Comparison of ENCODE assay signal across 8 cellular contexts in the genomic region with DNA sequence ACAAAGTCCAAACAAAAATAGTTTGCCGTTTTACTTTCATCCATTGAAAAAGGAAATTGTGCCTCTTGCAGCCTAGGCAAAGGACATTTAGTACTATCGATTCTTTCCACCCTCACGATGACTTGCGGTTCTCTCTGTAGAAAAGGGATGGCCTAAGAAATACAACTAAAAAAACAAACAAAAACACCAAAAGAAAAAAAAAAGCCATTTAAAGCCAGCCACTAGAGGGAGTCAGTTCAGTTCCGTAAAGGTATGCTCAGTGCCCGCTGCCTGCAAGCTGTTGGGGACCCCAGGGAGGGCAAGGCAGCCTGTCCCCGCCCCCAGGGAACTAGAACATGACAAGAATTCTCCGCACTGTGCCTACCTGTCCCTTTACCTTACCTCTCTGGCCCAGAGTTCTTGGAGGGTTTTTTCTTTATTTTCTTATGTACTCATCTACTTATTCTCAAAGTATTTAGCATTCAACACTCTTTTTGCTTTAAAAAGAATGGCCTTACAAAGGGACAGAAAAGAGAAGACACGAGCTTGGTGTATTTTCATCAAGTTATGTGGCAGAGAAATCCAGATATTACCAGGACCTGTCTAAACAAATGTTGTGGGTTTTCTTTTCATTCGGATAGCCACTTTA. TPM values are rescaled to one million over a fixed set of nuclear protein-coding genes. Genes with fewer than 3 reads are reported as not detected.
DNase-seq lines count a peak whose midpoint lies in the region; ATAC-seq and TF ChIP-seq lines count a peak whose summit lies in the region.

No MANE protein-coding gene starts in this region.

- H3K9me3 ChIP-seq in HEK293 (ENCODE audit: control insufficient read depth, insufficient read depth, low read depth, low read length) (no peaks in the 10 kb centered on the region), PC-9 (ENCODE audit: insufficient read depth, low read depth) (no peaks in the 10 kb centered on the region), right cardiac atrium (ENCODE audit: control insufficient read depth, low read length) (no peaks in the 10 kb centered on the region)

- no peaks in the 10 kb centered on the region; the same call in 1 of the 2 replicates for H3F3A ChIP-seq in PC-9 (ENCODE audit: insufficient read depth, low read depth)

- H3K27ac ChIP-seq in HEK293 (ENCODE audit: extremely low read depth, low read depth, low read length): no peak overlapping the region
- H3K27ac ChIP-seq in PC-9: peak overlapping the region; percentile 87
- no peak overlapping the region for H3K27ac ChIP-seq in right cardiac atrium (ENCODE audit: low read length)

- no TSS peak for BruUV-seq in PC-9 (replicated peaks; lab: Mats Ljungman, UMichigan)

- H3K4me3 ChIP-seq in HEK293 (ENCODE audit: low read depth, low read length): no peak overlapping the region
- H3K4me3 ChIP-seq in PC-9: peak overlapping the region; percentile 37; the same call in 1 of the 2 replicates
- no peak overlapping the region for H3K4me3 ChIP-seq in right cardiac atrium (ENCODE audit: low read length)

- ATAC-seq in right cardiac atrium: peak; percentile 62 to 64
- no peak for ATAC-seq in HG03039 (IDR thresholded peaks at IDR 0.05; ENCODE audit: unreplicated experiment)
- ATAC-seq in HG03439 (IDR thresholded peaks at IDR 0.05; ENCODE audit: unreplicated experiment): no peak

- H3K36me3 ChIP-seq in HEK293 (ENCODE audit: control insufficient read depth in 2 of 2, insufficient read depth in 1 of 2, low read length in 2 of 2) (no peaks in the 10 kb centered on the region), PC-9 (ENCODE audit: low read depth) (no peaks in the 10 kb centered on the region)

- H3K4me1 ChIP-seq in HEK293 (ENCODE audit: control insufficient read depth, insufficient read depth, low read length) (peaks cover 3% of the 10 kb centered on the region; the same call in 1 of the 2 replicates), PC-9 (replicated peaks; ENCODE audit: insufficient read depth) (peaks cover 13% of the 10 kb centered on the region), right cardiac atrium (ENCODE audit: control insufficient read depth, insufficient read depth, low read length) (no peaks in the 10 kb centered on the region)

- no peak overlapping the region for H2AFZ ChIP-seq in PC-9

- H3K27me3 ChIP-seq in PC-9 (ENCODE audit: insufficient read depth, low read depth) (no peaks in the 10 kb centered on the region), right cardiac atrium (ENCODE audit: control insufficient read depth, insufficient read depth) (no peaks in the 10 kb centered on the region)

- peak overlapping the region; percentile 65 for H3K4me2 ChIP-seq in PC-9

- no peaks in the 10 kb centered on the region for H4K20me1 ChIP-seq in PC-9 (ENCODE audit: insufficient read depth)

- CTCF ChIA-PET in HEK293 (lab: Yijun Ruan, JAX) (interaction anchor here (0.5 to 5.1 kb wide), 25 partner anchors 9 to 893 kb away, joined by 3 to 70 read pairs (median 4); no protein-coding TSS in a partner anchor), PC-9 (lab: Charles Lee) (interaction anchor here (0.6 to 2.0 kb wide), 3 partner anchors 21 to 37 kb away, joined by 7 to 16 read pairs (median 8); no protein-coding TSS in a partner anchor)

- peak; percentile 91 for TF ChIP-seq CTCF in HEK293 (tag by site-specific recombination; IDR thresholded peaks at IDR 0.05)
- TF ChIP-seq CTCF in PC-9 (conservative IDR thresholded peaks at IDR 0.05): peak; percentile 79

- H3K79me2 ChIP-seq in PC-9 (ENCODE audit: low read depth): no peaks in the 10 kb centered on the region

- no peaks in the 10 kb centered on the region for H3K9me2 ChIP-seq in PC-9 (ENCODE audit: insufficient read depth)

- POLR2A ChIA-PET in HEK293 (lab: Yijun Ruan, JAX): no interaction called here
- POLR2A ChIA-PET in PC-9 (lab: Charles Lee; ENCODE audit: unreplicated experiment): no interaction called here

- intact Hi-C loops in PC-9 (cut with micrococcal nuclease; ENCODE audit: unreplicated experiment): loop anchor here (2.0 kb wide), 1 partner anchor 20 kb away; no protein-coding TSS in a partner anchor
- intact Hi-C loops in right cardiac atrium (cut with DNase I): loop anchor here in 1 of 4 donors (10.0 kb wide), 1 partner anchor 374 kb away; no protein-coding TSS in a partner anchor

- 22% methylated on average over 10 of the region's 10 CpGs for WGBS in right cardiac atrium

- DNase-seq in EH (ENCODE audit: low read depth): peak; percentile 49
- DNase-seq in PC-9: peak; percentile 48 to 52
- DNase-seq in activated naive CD4-positive, alpha-beta T cell treated with anti-CD3 and anti-CD28 coated beads, Interleukin-2, amount 50 U/mL, for 16 hours: peak; percentile 40
- peak in 1 of 3 donors; percentile 70 for DNase-seq in right cardiac atrium
- peak; percentile 31 for DNase-seq in smooth muscle cell of the brain vasculature (ENCODE audit: low read depth, low spot score)

TF ChIP-seq in HEK293, 187 proteins besides CTCF, POLR2A, EP300 and RAD21:
- TF ChIP-seq REPIN1 (tag by site-specific recombination; IDR thresholded peaks at IDR 0.05; ENCODE audit: low read depth) (0 out of 2 replicates have a peak, but pooled peaks have one; percentile 66), ZNF2 (tag by site-specific recombination; IDR thresholded peaks at IDR 0.05) (peak; percentile 43; the same call in 1 of the 2 replicates), ZNF362 (tag by site-specific recombination; IDR thresholded peaks at IDR 0.05) (peak; percentile 99), ZBTB48 (tag by site-specific recombination; IDR thresholded peaks at IDR 0.05) (peak; percentile 77), ZNF785 (tag by site-specific recombination; IDR thresholded peaks at IDR 0.05) (no peak), ZNF654 (tag by site-specific recombination; IDR thresholded peaks at IDR 0.05; ENCODE audit: low read depth) (peak; percentile 71), ZBTB17 (tag by site-specific recombination; IDR thresholded peaks at IDR 0.05) (peak; percentile 96), ZNF324 (tag by site-specific recombination; IDR thresholded peaks at IDR 0.05) (0 out of 2 replicates have a peak, but pooled peaks have one; percentile 51), YY2 (tag by site-specific recombination; IDR thresholded peaks at IDR 0.05) (0 out of 2 replicates have a peak, but pooled peaks have one; percentile 7), ZNF16 (tag by site-specific recombination; IDR thresholded peaks at IDR 0.05; ENCODE audit: low read depth) (no peak), GLIS1 (tag by site-specific recombination; IDR thresholded peaks at IDR 0.05) (peak; percentile 67), SP7 (tag by site-specific recombination; IDR thresholded peaks at IDR 0.05) (0 out of 2 replicates have a peak, but pooled peaks have one; percentile 12), ZNF335 (tag by site-specific recombination; conservative IDR thresholded peaks at IDR 0.05) (peak; percentile 43; the same call in 1 of the 2 replicates), GLIS2 (tag by site-specific recombination; IDR thresholded peaks at IDR 0.05) (peak; percentile 74), ZNF596 (tag by site-specific recombination; IDR thresholded peaks at IDR 0.05) (no peak), INSM2 (tag by site-specific recombination; IDR thresholded peaks at IDR 0.05) (0 out of 2 replicates have a peak, but pooled peaks have one; percentile 56), FEZF1 (tag by site-specific recombination; IDR thresholded peaks at IDR 0.05) (peak; percentile 21; the same call in 1 of the 2 replicates), ZNF555 (tag by site-specific recombination; conservative IDR thresholded peaks at IDR 0.05) (no peak)
- TF ChIP-seq, protein P1, sequence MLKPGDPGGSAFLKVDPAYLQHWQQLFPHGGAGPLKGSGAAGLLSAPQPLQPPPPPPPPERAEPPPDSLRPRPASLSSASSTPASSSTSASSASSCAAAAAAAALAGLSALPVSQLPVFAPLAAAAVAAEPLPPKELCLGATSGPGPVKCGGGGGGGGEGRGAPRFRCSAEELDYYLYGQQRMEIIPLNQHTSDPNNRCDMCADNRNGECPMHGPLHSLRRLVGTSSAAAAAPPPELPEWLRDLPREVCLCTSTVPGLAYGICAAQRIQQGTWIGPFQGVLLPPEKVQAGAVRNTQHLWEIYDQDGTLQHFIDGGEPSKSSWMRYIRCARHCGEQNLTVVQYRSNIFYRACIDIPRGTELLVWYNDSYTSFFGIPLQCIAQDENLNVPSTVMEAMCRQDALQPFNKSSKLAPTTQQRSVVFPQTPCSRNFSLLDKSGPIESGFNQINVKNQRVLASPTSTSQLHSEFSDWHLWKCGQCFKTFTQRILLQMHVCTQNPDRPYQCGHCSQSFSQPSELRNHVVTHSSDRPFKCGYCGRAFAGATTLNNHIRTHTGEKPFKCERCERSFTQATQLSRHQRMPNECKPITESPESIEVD (tag by site-specific recombination; IDR thresholded peaks at IDR 0.05): peak; percentile 52; the same call in 1 of the 2 replicates

RNA-seq across cellular contexts. Expression of gene NR2E3, which starts 29.9 kb away (rescaled TPM):
- total RNA-seq in PC-9 (2021) (1.5 and 2.1 TPM in 2 replicates), right cardiac atrium (under 1 TPM in 1 of 4 donors, not detected in 3; 0.12 TPM)
- 0.05 TPM for polyA plus RNA-seq in right cardiac atrium

Comparison
In these comparisons a context has a peak if more than half of its experiments do, and no peak if none do; other contexts are left out.
1. ATAC-seq: peak in right cardiac atrium (2 of 2); none in HG03039 (single experiment) and HG03439 (single experiment).